In genomic region chr16:75127713-75128415, GRCh38 we compare ENCODE assay signal across 32 cellular contexts. TPM values are rescaled to one million over a fixed set of nuclear protein-coding genes. Genes with fewer than 3 reads are reported as not detected.
"Had no signal": no experiment of that assay in that cellular context is flagged by ENCODE, and none has a peak within 500 bp of the region (broad histone marks: within the 10 kb centered on the region; RNA-seq: fewer than 3 reads in every experiment).

No MANE protein-coding gene starts in this region.

- DNase-seq: activated CD4-positive, alpha-beta memory T cell treated with anti-CD3 and anti-CD28 coated beads, Interleukin-2, amount 10 ng/mL, durations not matched to agents 7 days and 5 days; activated CD4-positive, alpha-beta T cell treated with anti-CD3 and anti-CD28 coated beads for 1 hour; activated CD4-positive, alpha-beta T cell treated with anti-CD3 and anti-CD28 coated beads for 36 hours; activated CD4-positive, alpha-beta T cell treated with anti-CD3 and anti-CD28 coated beads for 48 hours; activated CD4-positive, alpha-beta T cell treated with anti-CD3 and anti-CD28 coated beads, Interleukin-2, amount 10 ng/mL, durations not matched to agents 7 days and 5 days; activated CD4-positive, alpha-beta T cell treated with anti-CD3 and anti-CD28 coated beads, Interleukin-2, amount 50 U/mL, for 48 hours; activated CD4-positive, CD25-positive, alpha-beta regulatory T cell; activated CD8-positive, alpha-beta memory T cell treated with anti-CD3 and anti-CD28 coated beads for 24 hours; activated CD8-positive, alpha-beta memory T cell treated with anti-CD3 and anti-CD28 coated beads, Interleukin-2, amount 10 ng/mL, durations not matched to agents 7 days and 5 days; activated CD8-positive, alpha-beta memory T cell treated with anti-CD3 and anti-CD28 coated beads, Interleukin-2, amount 50 U/mL, for 48 hours; activated CD8-positive, alpha-beta T cell treated with anti-CD3 and anti-CD28 coated beads, Interleukin-2, amount 10 ng/mL, durations not matched to agents 7 days and 5 days; activated effector memory CD4-positive, alpha-beta T cell treated with Interleukin-2 at 50 U/mL for 16 hours; activated gamma-delta T cell; activated naive CD4-positive, alpha-beta T cell treated with anti-CD3 and anti-CD28 coated beads, Interleukin-2, amount 10 ng/mL, durations not matched to agents 7 days and 5 days; activated naive CD4-positive, alpha-beta T cell treated with Interleukin-2 at 50 U/mL for 16 hours; activated naive CD8-positive, alpha-beta T cell treated with anti-CD3 and anti-CD28 coated beads, Interleukin-2, amount 10 ng/mL, durations not matched to agents 7 days and 5 days; activated naive CD8-positive, alpha-beta T cell treated with anti-CD3 and anti-CD28 coated beads, Interleukin-2, amount 50 U/mL, for 24 hours; activated T-cell treated with anti-CD3 and anti-CD28 coated beads, Interleukin-2, amount 50 U/mL, for 24 hours; activated T-cell treated with anti-CD3 and anti-CD28 coated beads, Interleukin-2, amount 50 U/mL, for 48 hours; amygdala; anterior cingulate cortex; caudate nucleus; cerebellar nuclear complex; T-helper 2 cell; T-helper 9 cell; WERI-Rb-1 had no signal

- H3K4me1 ChIP-seq: ascending aorta had no signal

- H3K27me3 ChIP-seq: ascending aorta, cardiac muscle cell had no signal

- H3K4me3 ChIP-seq: ascending aorta, cardiac muscle cell had no signal

- H3K27ac ChIP-seq: ascending aorta, cardiac muscle cell, WERI-Rb-1 had no signal

- ATAC-seq: activated CD4-positive, alpha-beta T cell treated with anti-CD3 and anti-CD28 coated beads for 36 hours; activated CD4-positive, CD25-positive, alpha-beta regulatory T cell treated with anti-CD3 and anti-CD28 coated beads, Interleukin-2, amount 50 U/mL, for 24 hours; activated CD8-positive, alpha-beta memory T cell treated with anti-CD3 and anti-CD28 coated beads, Interleukin-2, amount 10 ng/mL, durations not matched to agents 7 days and 5 days; activated CD8-positive, alpha-beta T cell treated with anti-CD3 and anti-CD28 coated beads, Interleukin-2, amount 10 ng/mL, durations not matched to agents 7 days and 5 days; activated naive CD8-positive, alpha-beta T cell treated with anti-CD3 and anti-CD28 coated beads, Interleukin-2, amount 50 U/mL, for 24 hours; WTC11 had no signal

- FAIRE-seq: bronchial epithelial cell, TTC549 had no signal

- H3K36me3 ChIP-seq: ascending aorta, cardiac muscle cell, WERI-Rb-1 had no signal

RNA-seq across cellular contexts. Expression of gene LDHD, which starts 11.3 kb away (rescaled TPM):
- total RNA-seq: activated CD8-positive, alpha-beta memory T cell treated with anti-CD3 and anti-CD28 coated beads, Interleukin-2, amount 10 ng/mL, durations not matched to agents 7 days and 5 days; activated naive CD8-positive, alpha-beta T cell treated with anti-CD3 and anti-CD28 coated beads, Interleukin-2, amount 10 ng/mL, durations not matched to agents 7 days and 5 days had no signal
